In genomic region chr20:556984-557383, GRCh38 we compare ENCODE assay signal across 30 cellular contexts.
"Had no signal": no experiment of that assay in that cellular context is flagged by ENCODE, and none has a peak within 500 bp of the region (broad histone marks: within the 10 kb centered on the region; RNA-seq: fewer than 3 reads in every experiment).

No MANE protein-coding gene starts in this region.

- DNase-seq: activated effector memory CD4-positive, alpha-beta T cell treated with anti-CD3 and anti-CD28 coated beads, Interleukin-2, amount 50 U/mL, for 16 hours; activated effector memory CD4-positive, alpha-beta T cell treated with Interleukin-2 at 50 U/mL for 16 hours; activated gamma-delta T cell; activated gamma-delta T cell treated with Interleukin-2 at 50 U/mL for 16 hours; activated naive CD4-positive, alpha-beta T cell; activated naive CD4-positive, alpha-beta T cell treated with anti-CD3 and anti-CD28 coated beads for 36 hours; activated naive CD4-positive, alpha-beta T cell treated with anti-CD3 and anti-CD28 coated beads, Interleukin-2, amount 10 ng/mL, durations not matched to agents 7 days and 5 days; activated naive CD4-positive, alpha-beta T cell treated with anti-CD3 and anti-CD28 coated beads, Interleukin-2, amount 50 U/mL, for 16 hours; activated naive CD4-positive, alpha-beta T cell treated with Interleukin-2 at 50 U/mL for 16 hours; activated naive CD8-positive, alpha-beta T cell treated with anti-CD3 and anti-CD28 coated beads for 36 hours; activated naive CD8-positive, alpha-beta T cell treated with anti-CD3 and anti-CD28 coated beads, Interleukin-2, amount 10 ng/mL, durations not matched to agents 7 days and 5 days; activated naive CD8-positive, alpha-beta T cell treated with anti-CD3 and anti-CD28 coated beads, Interleukin-2, amount 50 U/mL, for 24 hours; activated T-cell treated with anti-CD3 and anti-CD28 coated beads, Interleukin-2, amount 50 U/mL, for 1 hour; activated T-cell treated with anti-CD3 and anti-CD28 coated beads, Interleukin-2, amount 50 U/mL, for 24 hours; activated T-cell treated with anti-CD3 and anti-CD28 coated beads, Interleukin-2, amount 50 U/mL, for 4 hours; activated T-cell treated with anti-CD3 and anti-CD28 coated beads, Interleukin-2, amount 50 U/mL, for 48 hours; activated T-cell treated with anti-CD3 and anti-CD28 coated beads, Interleukin-2, amount 50 U/mL, for 72 hours; adrenal gland; amniotic stem cell; amygdala; anterior cingulate cortex; aorta; body of pancreas; brain microvascular endothelial cell; caudate nucleus; central memory CD4-positive, alpha-beta T cell; cerebellar nuclear complex had no signal

- H3K9me3 ChIP-seq: adrenal gland, ascending aorta, body of pancreas, breast epithelium had no signal

- H3K36me3 ChIP-seq: adrenal gland, ascending aorta, brain microvascular endothelial cell, breast epithelium, cardiac muscle cell had no signal

- H3K4me1 ChIP-seq: adrenal gland, ascending aorta, body of pancreas, breast epithelium had no signal

- H3K4me3 ChIP-seq: adrenal gland, ascending aorta, body of pancreas, breast epithelium, cardiac muscle cell had no signal

- H3K27ac ChIP-seq: adrenal gland, ascending aorta, body of pancreas, brain microvascular endothelial cell, breast epithelium, cardiac muscle cell had no signal
